In genomic region chr6:127464881-127465459, GRCh38 we compare ENCODE assay signal across 8 cellular contexts. TPM values are rescaled to one million over a fixed set of nuclear protein-coding genes. Genes with fewer than 3 reads are reported as not detected.
A peak's percentile ranks its signal among the peaks of the same experiment; 100 is the strongest.
DNase-seq lines count a peak whose midpoint lies in the region; ATAC-seq, FAIRE-seq and TF ChIP-seq lines count a peak whose summit lies in the region.

No MANE protein-coding gene starts in this region.

- no peaks in the 10 kb centered on the region for H3K4me1 ChIP-seq in HepG2 (ENCODE audit: insufficient read depth, low read length)

- H3K27ac ChIP-seq in HepG2 (ENCODE audit: extremely low read length, insufficient read depth, low read length), result no peak overlapping the region

- in situ Hi-C loops in GM13977 (cut with MboI; ENCODE audit: low pct_unique_long_range_greater_than_20kb, low sequenced_read_pairs, unreplicated experiment), result no loop called here
- in situ Hi-C loops in HepG2 (cut with HindIII; ENCODE audit: extremely low pct_ligation_motif_present, low pct_unique_long_range_greater_than_20kb), result loop anchor here (5.0 kb wide), 1 partner anchor 77 kb away; no protein-coding TSS in a partner anchor

- no peaks in the 10 kb centered on the region for H3K36me3 Mint-ChIP-seq in activated B cell treated with CpG ODN at 0.5 μM for 24 hours (ENCODE audit: low read depth)

- no peak overlapping the region for H3K27ac Mint-ChIP-seq in activated B cell treated with CpG ODN at 0.5 μM for 24 hours

- TF ChIP-seq RAD21 in HepG2 (CRISPR knock-in tag; IDR thresholded peaks at IDR 0.05), result peak; percentile 63; the same call in 1 of the 2 replicates

- no peaks in the 10 kb centered on the region for H3K36me3 ChIP-seq in HepG2 (replicated peaks in 1 of 2; ENCODE audit: control insufficient read depth in 1 of 2, insufficient read depth in 2 of 2, low read length in 2 of 2)

- intact Hi-C loops in activated B cell treated with CpG ODN at 0.5 μM for 24 hours (cut with micrococcal nuclease) (loop anchor here (1.0 to 10.0 kb wide), 4 partner anchors 74 to 860 kb away; no protein-coding TSS in a partner anchor), HepG2 (cut with micrococcal nuclease; ENCODE audit: unreplicated experiment) (loop anchor here (1.0 to 10.0 kb wide), 5 partner anchors 74 to 1270 kb away; no protein-coding TSS in a partner anchor)

- POLR2A ChIA-PET in activated B cell treated with CpG ODN at 0.5 μM for 24 hours (lab: Charles Lee), result no interaction called here
- POLR2A ChIA-PET in HepG2 (lab: Yijun Ruan, JAX), result no interaction called here

- CTCF ChIA-PET in activated B cell treated with CpG ODN at 0.5 μM for 24 hours (lab: Charles Lee), result interaction anchor here (0.8 to 2.6 kb wide), 5 partner anchors 13 to 161 kb away, joined by 3 to 15 read pairs (median 5); no protein-coding TSS in a partner anchor
- CTCF ChIA-PET in HepG2 (lab: Yijun Ruan, JAX; ENCODE audit: low intra/inter-chr PET ratio, low total read pairs), result interaction anchor here (0.8 to 4.8 kb wide), 6 partner anchors 52 to 225 kb away, joined by 3 to 24 read pairs (median 7); no protein-coding TSS in a partner anchor

- H3K27me3 ChIP-seq in HepG2 (ENCODE audit: control insufficient read depth in 1 of 2, insufficient read depth in 2 of 2, low read length in 2 of 2), result no peaks in the 10 kb centered on the region; a peak in 1 of 5 replicates

- H4K20me1 ChIP-seq in HepG2 (ENCODE audit: insufficient read depth, low read length), result no peaks in the 10 kb centered on the region

- no peaks in the 10 kb centered on the region for H3K27me3 Mint-ChIP-seq in activated B cell treated with CpG ODN at 0.5 μM for 24 hours

- TF ChIP-seq EP300 in HepG2 (IDR thresholded peaks at IDR 0.05; ENCODE audit: low read depth in 2 of 2, low read length in 2 of 2), result no peak
- TF ChIP-seq EP300 in HepG2 (CRISPR knock-in tag; IDR thresholded peaks at IDR 0.05; ENCODE audit: borderline replicate concordance), result no peak

- BruUV-seq in HepG2 (replicated peaks; lab: Mats Ljungman, UMichigan), result no TSS peak

- no peak overlapping the region for H3K4me3 ChIP-seq in HepG2 (replicated peaks in 1 of 3; ENCODE audit: insufficient read depth in 1 of 3, low read depth in 2 of 3, low read length in 3 of 3)

- 28% methylated on average over 3 of the region's 3 CpGs for WGBS in HepG2 (ENCODE audit: low lambda C conversion rate)

- FAIRE-seq in HepG2 (lab: Jason Lieb, UNC), result peak; percentile 79

- no peak for TF ChIP-seq POLR2A in HepG2 (IDR thresholded peaks at IDR 0.05; ENCODE audit: insufficient read depth in 1 of 2, low read depth in 2 of 2, low read length in 2 of 2)

- H3K79me2 ChIP-seq in HepG2 (ENCODE audit: insufficient read depth, low read length), result no peaks in the 10 kb centered on the region

- no peaks in the 10 kb centered on the region for H3K9me3 Mint-ChIP-seq in activated B cell treated with CpG ODN at 0.5 μM for 24 hours

- DNase-seq in A172 (ENCODE audit: low spot score) (peak; percentile 48), GM13977 (ENCODE audit: low spot score) (peak; percentile 64), NCI-H2107 (lab: John Stamatoyannopoulos, UW) (peak; percentile 39), activated B cell treated with CpG ODN at 0.5 μM for 24 hours (no peak), cerebellum (ENCODE audit: low spot score) (peak; percentile 71), HepG2 (ENCODE audit: low spot score) (peak; percentile 54)
- peak; percentile 52 to 64 for DNase-seq in stimulated activated CD4-positive, alpha-beta T cell treated with anti-CD3 and anti-CD28 coated beads, Interleukin-4, amount 100 ng/mL, for 48 hours (ENCODE audit: low read depth in 2 of 2)

- no peak overlapping the region for H3K4me3 Mint-ChIP-seq in activated B cell treated with CpG ODN at 0.5 μM for 24 hours

- no peak overlapping the region for H2AFZ ChIP-seq in HepG2 (ENCODE audit: low read length)

- TF ChIP-seq CTCF in GM13977 (IDR thresholded peaks at IDR 0.05; ENCODE audit: extremely low read depth, insufficient read depth, missing control alignments), result peak; percentile 90
- TF ChIP-seq CTCF in activated B cell treated with CpG ODN at 0.5 μM for 24 hours (IDR thresholded peaks at IDR 0.05), result no peak
- peak; percentile 84 for TF ChIP-seq CTCF in HepG2 (CRISPR knock-in tag; IDR thresholded peaks at IDR 0.05)

- H3K9ac ChIP-seq in HepG2 (ENCODE audit: insufficient read depth, low read depth, low read length), result no peak overlapping the region

- ATAC-seq in HG02870 (IDR thresholded peaks at IDR 0.05; ENCODE audit: unreplicated experiment) (peak; percentile 90), activated B cell treated with CpG ODN at 0.5 μM for 24 hours (ENCODE audit: low read depth) (peak; percentile 52), HepG2 (peak; percentile 99)

- no peaks in the 10 kb centered on the region for H3K4me1 Mint-ChIP-seq in activated B cell treated with CpG ODN at 0.5 μM for 24 hours

- no peak overlapping the region for H3K4me2 ChIP-seq in HepG2 (ENCODE audit: low read depth, low read length)

- H3K9me3 ChIP-seq in HepG2 (ENCODE audit: low read length), result no peaks in the 10 kb centered on the region

TF ChIP-seq in HepG2, 621 proteins besides CTCF, POLR2A, EP300 and RAD21:
- TF ChIP-seq MED8 (CRISPR knock-in tag; IDR thresholded peaks at IDR 0.05; ENCODE audit: insufficient replicate concordance) (no peak), GATAD2A (CRISPR knock-in tag; IDR thresholded peaks at IDR 0.05) (peak; percentile 14; the same call in 1 of the 2 replicates), SMC3 (IDR thresholded peaks at IDR 0.05; ENCODE audit: low read length) (peak; percentile 92), SETDB1 (CRISPR knock-in tag; IDR thresholded peaks at IDR 0.05; ENCODE audit: borderline replicate concordance) (no peak), XRCC5 (optimal IDR thresholded peaks at IDR 0.05; ENCODE audit: low read length) (peak; percentile 53), STAG1 (CRISPR knock-in tag; IDR thresholded peaks at IDR 0.05) (peak; percentile 76), ZNF577 (CRISPR knock-in tag; IDR thresholded peaks at IDR 0.05; ENCODE audit: borderline replicate concordance, low read depth) (no peak), NFE2 (CRISPR knock-in tag; IDR thresholded peaks at IDR 0.05) (no peak)
TF ChIP-seq in HepG2: peak in this region for 4.

RNA-seq across cellular contexts. Expression of gene KIAA0408, which starts 5.8 kb away (rescaled TPM):
- total RNA-seq in A172 (2014; rRNA removed; shearing (Covaris generic)), result 0.09 and 0.60 TPM in 2 replicates
- total RNA-seq in activated B cell treated with CpG ODN at 0.5 μM for 24 hours, result 0.34 and 0.80 TPM in 2 replicates
- total RNA-seq in cerebellum, result 74.0 TPM
- total RNA-seq in HepG2 (2016; rRNA removed; fragmentation: Illumina TruSeq; extraction: Trizol), result not detected in 2 replicates
- total RNA-seq in HepG2 (2016; cell fraction: cytosol; rRNA removed; fragmentation: Illumina TruSeq; extraction: Trizol; ENCODE audit: low read depth), result not detected in 2 replicates
- total RNA-seq in HepG2 (2016; cell fraction: insoluble cytoplasmic fraction; rRNA removed; fragmentation: Illumina TruSeq; extraction: Trizol), result not detected in 2 replicates
- not detected in 2 replicates for total RNA-seq in HepG2 (2016; cell fraction: membrane; rRNA removed; fragmentation: Illumina TruSeq; extraction: Trizol)
- total RNA-seq in HepG2 (2016; cell fraction: nucleus; rRNA removed; fragmentation: Illumina TruSeq; extraction: Trizol), result not detected in 2 replicates
- polyA plus RNA-seq in HepG2 (2011; rRNA removed), result not detected in 2 replicates
- polyA plus RNA-seq in HepG2 (2011; cell fraction: cytosol; rRNA removed), result not detected in 2 replicates
- 0.05 TPM in 1 of 2 replicates, not detected in the other for polyA plus RNA-seq in HepG2 (2011; cell fraction: nucleus; rRNA removed)
- not detected in 2 replicates for polyA plus RNA-seq in HepG2 (2012)
- polyA plus RNA-seq in HepG2 (2016; cell fraction: cytosol; fragmentation: Illumina TruSeq; extraction: Trizol; ENCODE audit: low read depth), result not detected in 2 replicates
- polyA plus RNA-seq in HepG2 (2016; cell fraction: insoluble cytoplasmic fraction; fragmentation: Illumina TruSeq; extraction: Trizol; ENCODE audit: low read depth), result not detected in 2 replicates
- polyA plus RNA-seq in HepG2 (2016; cell fraction: membrane; fragmentation: Illumina TruSeq; extraction: Trizol; ENCODE audit: low read depth), result not detected in 2 replicates
- polyA plus RNA-seq in HepG2 (2016; cell fraction: nucleus; fragmentation: Illumina TruSeq; extraction: Trizol; ENCODE audit: insufficient read depth, low read depth), result not detected in 2 replicates
- polyA minus RNA-seq in HepG2 (2011; rRNA and poly(A)+ RNA removed; ENCODE audit: low replicate concordance), result not detected in 2 replicates
- not detected in 2 replicates for polyA minus RNA-seq in HepG2 (2011; cell fraction: cytosol; rRNA and poly(A)+ RNA removed)
- not detected in 2 replicates for polyA minus RNA-seq in HepG2 (2011; cell fraction: nucleus; rRNA and poly(A)+ RNA removed)

Comparison
In these comparisons a context has a peak if more than half of its experiments do, and no peak if none do; other contexts are left out.
1. RNA of gene KIAA0408, which starts 5.8 kb away (total RNA-seq): 74.0 TPM in cerebellum (single experiment); 0.34 to 0.80 TPM in activated B cell treated with CpG ODN at 0.5 μM for 24 hours, 0.09 to 0.60 TPM in A172 and not detected in HepG2; every median in the first group is over 10 times any median in the second.
2. Peak in every context shown above with its lines, with median percentiles within 50 percentile points of each other: ATAC-seq.